Comparison of ENCODE assay signal across 8 cellular contexts in the genomic region with DNA sequence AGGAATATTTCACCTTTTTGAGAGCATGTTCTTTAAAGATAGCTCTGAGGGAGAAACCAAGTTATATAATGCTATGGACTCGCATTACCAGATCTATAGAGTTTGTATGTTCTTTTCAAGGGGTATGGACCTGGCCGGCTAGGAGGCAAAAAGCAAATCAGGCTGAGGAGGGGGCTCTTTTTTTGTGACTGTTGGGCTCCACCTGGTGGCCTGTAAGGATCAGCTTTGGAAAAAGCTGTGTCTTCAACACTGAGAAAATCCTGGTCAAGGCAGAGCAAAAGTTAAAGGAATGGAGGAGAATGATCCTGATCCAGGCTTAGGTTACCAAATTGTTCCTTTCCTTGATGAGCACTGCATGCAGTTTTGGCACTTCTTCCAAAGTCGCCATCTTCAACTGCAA.
A peak's percentile ranks its signal among the peaks of the same experiment; 100 is the strongest.
DNase-seq lines count a peak whose midpoint lies in the region; ATAC-seq and TF ChIP-seq lines count a peak whose summit lies in the region.

No MANE protein-coding gene starts in this region.

- CTCF ChIA-PET in BJ (lab: Yijun Ruan, JAX): interaction anchor here (0.7 to 6.5 kb wide), 11 partner anchors 28 to 242 kb away, joined by 3 to 69 read pairs (median 5); a partner anchor contains a TSS
- CTCF ChIA-PET in Panc1 (lab: Charles Lee): interaction anchor here (1.0 to 1.4 kb wide), 3 partner anchors 156 to 241 kb away, joined by 3 to 9 read pairs (median 4); no protein-coding TSS in a partner anchor

- H2BK15ac ChIP-seq in mesenchymal stem cell (ENCODE audit: low read depth, poor library complexity, severe bottlenecking): no peak overlapping the region

- no peak overlapping the region for H3K18ac ChIP-seq in mesenchymal stem cell (ENCODE audit: low read depth in 1 of 2, low read length in 2 of 2)

- H3K4me2 ChIP-seq in mesenchymal stem cell (ENCODE audit: low read length, poor library complexity, severe bottlenecking): no peak overlapping the region

- peaks cover 3% of the 10 kb centered on the region for H3K79me1 ChIP-seq in mesenchymal stem cell (replicated peaks; ENCODE audit: low read length, poor library complexity, severe bottlenecking)

- H3K9me3 ChIP-seq in Panc1 (ENCODE audit: control insufficient read depth, insufficient read depth, low read depth, low read length) (no peaks in the 10 kb centered on the region), mesenchymal stem cell (ENCODE audit: control insufficient read depth, low read length) (no peaks in the 10 kb centered on the region)

- H2BK12ac ChIP-seq in mesenchymal stem cell (ENCODE audit: low read length in 2 of 2): no peak overlapping the region

- H3K4ac ChIP-seq in mesenchymal stem cell (ENCODE audit: low read depth in 1 of 2, low read length in 2 of 2): no peak overlapping the region

- peak; percentile 85 for ATAC-seq in Panc1
- no peak for ATAC-seq in HG03045 (IDR thresholded peaks at IDR 0.05; ENCODE audit: unreplicated experiment)

- H3K36me3 ChIP-seq in BJ (ENCODE audit: control insufficient read depth, insufficient read depth, low read length): no peaks in the 10 kb centered on the region
- no peaks in the 10 kb centered on the region; the same call in 1 of the 2 replicates for H3K36me3 ChIP-seq in Panc1 (ENCODE audit: control insufficient read depth, insufficient read depth, low read length)
- H3K36me3 ChIP-seq in mesenchymal stem cell (ENCODE audit: control insufficient read depth in 1 of 2, insufficient read depth in 2 of 2, low read depth in 1 of 2, low read length in 2 of 2): peaks cover 0 to 4% of the 10 kb centered on the region in 2 experiments

- no peak overlapping the region for H3K27ac ChIP-seq in Panc1 (ENCODE audit: low read length)
- H3K27ac ChIP-seq in mesenchymal stem cell (ENCODE audit: low read length, poor library complexity, severe bottlenecking): no peak overlapping the region

- no peak overlapping the region for H3K9ac ChIP-seq in mesenchymal stem cell (ENCODE audit: low read length)

- H3K23ac ChIP-seq in mesenchymal stem cell (ENCODE audit: low read length in 2 of 2): no peak overlapping the region

- H3K27me3 ChIP-seq in BJ (ENCODE audit: control insufficient read depth, insufficient read depth, low read length) (no peaks in the 10 kb centered on the region), Panc1 (ENCODE audit: control insufficient read depth, insufficient read depth, low read length) (no peaks in the 10 kb centered on the region), mesenchymal stem cell (ENCODE audit: control insufficient read depth in 1 of 2, insufficient read depth in 1 of 2, low read length in 2 of 2) (no peaks in the 10 kb centered on the region)

- no peak overlapping the region for H2BK120ac ChIP-seq in mesenchymal stem cell (ENCODE audit: low read depth, low read length)

- H3K4me3 ChIP-seq in BJ (ENCODE audit: low read depth, low read length) (no peak overlapping the region), Panc1 (ENCODE audit: low read depth in 2 of 2, low read length in 2 of 2) (no peak overlapping the region), choroid plexus epithelial cell (ENCODE audit: low read depth, low read length) (no peak overlapping the region), mesenchymal stem cell (ENCODE audit: insufficient read depth in 1 of 2, low read depth in 1 of 2, low read length in 2 of 2) (no peak overlapping the region)

- TF ChIP-seq CTCF in BJ (IDR thresholded peaks at IDR 0.05; ENCODE audit: insufficient read depth, low read depth, low read length): peak; percentile 70
- TF ChIP-seq CTCF in GM20000 (IDR thresholded peaks at IDR 0.05; ENCODE audit: extremely low read depth, missing control alignments): peak; percentile 28
- TF ChIP-seq CTCF in Panc1 (IDR thresholded peaks at IDR 0.05): peak; percentile 81
- peak; percentile 94 for TF ChIP-seq CTCF in choroid plexus epithelial cell (conservative IDR thresholded peaks at IDR 0.05; ENCODE audit: low read depth, low read length)

- H3K4me1 ChIP-seq in Panc1 (ENCODE audit: control insufficient read depth, insufficient read depth, low read length): no peaks in the 10 kb centered on the region
- H3K4me1 ChIP-seq in mesenchymal stem cell (ENCODE audit: control insufficient read depth, insufficient read depth, low read depth, low read length): peaks cover 1% of the 10 kb centered on the region

- POLR2A ChIA-PET in BJ (lab: Charles Lee): no interaction called here
- POLR2A ChIA-PET in Panc1 (lab: Charles Lee): no interaction called here

- intact Hi-C loops in Panc1 (cut with micrococcal nuclease; ENCODE audit: unreplicated experiment): loop anchor here (5.0 kb wide), 1 partner anchor 215 kb away; a partner anchor contains a TSS

- H2AFZ ChIP-seq in mesenchymal stem cell (ENCODE audit: low read depth, low read length): no peak overlapping the region

- no peak overlapping the region for H3K14ac ChIP-seq in mesenchymal stem cell (ENCODE audit: low read length in 2 of 2)

- DNase-seq in BJ (ENCODE audit: low read depth): no peak
- peak; percentile 27 for DNase-seq in GM20000 (ENCODE audit: low spot score)
- peak; percentile 17 for DNase-seq in Panc1 (ENCODE audit: low read depth, low spot score)
- peak; percentile 57 for DNase-seq in choroid plexus epithelial cell (ENCODE audit: low read depth)
- DNase-seq in mesenchymal stem cell: peak; percentile 46
- DNase-seq in GOT3 (lab: John Stamatoyannopoulos, UW): no peak
- no peak for DNase-seq in UCSD-AML1 (lab: John Stamatoyannopoulos, UW; ENCODE audit: unreplicated experiment)

- no peak overlapping the region for H4K8ac ChIP-seq in mesenchymal stem cell (ENCODE audit: low read length)

- H4K91ac ChIP-seq in mesenchymal stem cell (ENCODE audit: low read length): no peak overlapping the region

- in situ Hi-C loops in Panc1 (cut with HindIII; ENCODE audit: low pct_unique_long_range_greater_than_20kb, low sequenced_read_pairs): no loop called here

- H2AK5ac ChIP-seq in mesenchymal stem cell (ENCODE audit: low read length, severe bottlenecking): no peak overlapping the region

- WGBS in mesenchymal stem cell: 42% methylated on average over 3 of the region's 3 CpGs

- no peak overlapping the region for H2BK5ac ChIP-seq in mesenchymal stem cell (ENCODE audit: low read depth, low read length, poor library complexity, severe bottlenecking)

- BruUV-seq in Panc1 (replicated peaks; lab: Mats Ljungman, UMichigan): no TSS peak

Comparison
In these comparisons a context has a peak if more than half of its experiments do, and no peak if none do; other contexts are left out.
1. DNase-seq: peak in GM20000 (single experiment), Panc1 (single experiment), choroid plexus epithelial cell (single experiment) and mesenchymal stem cell (single experiment); none in BJ (single experiment), GOT3 (single experiment) and UCSD-AML1 (single experiment).
2. CTCF ChIP-seq: peak in every context shown above with its lines; median percentile 94 in choroid plexus epithelial cell; 81 in Panc1; 70 in BJ; 28 in GM20000.